9 cellular contexts compared by ENCODE assay signal in the genomic region with DNA sequence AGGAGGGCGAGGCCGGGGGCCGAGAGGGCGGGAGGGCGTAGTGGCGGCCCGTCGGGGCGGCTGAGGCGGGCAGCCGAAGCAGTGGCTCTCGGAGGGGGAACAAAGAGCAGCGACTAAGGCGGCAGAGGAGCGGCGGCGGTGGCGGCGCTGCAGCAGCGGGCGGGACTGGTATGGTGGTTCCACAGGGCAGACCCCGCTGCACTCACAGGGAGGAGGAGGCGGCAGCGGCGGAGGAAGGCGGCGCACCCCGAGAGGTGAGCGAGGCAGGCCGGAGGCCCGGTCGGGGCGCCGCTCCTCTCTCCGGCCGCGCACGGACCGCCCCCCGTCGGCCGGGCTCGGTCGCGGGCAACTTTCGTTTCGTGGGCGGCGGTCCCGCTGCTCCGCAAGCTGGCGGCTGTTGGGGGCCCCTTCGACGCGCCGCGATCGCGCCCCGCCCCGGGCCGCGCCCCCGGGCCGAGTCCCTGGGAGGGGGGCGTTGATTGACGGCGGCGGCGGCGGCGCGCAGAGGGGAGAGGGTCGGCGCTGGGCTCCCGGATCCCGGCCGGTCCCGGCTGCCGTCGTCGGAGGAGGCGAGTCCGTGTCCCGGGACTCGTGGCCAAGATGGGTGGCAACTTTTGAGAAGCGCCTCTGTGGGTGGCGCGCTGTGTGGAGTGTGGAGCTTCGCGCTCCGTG. TPM values are rescaled to one million over a fixed set of nuclear protein-coding genes. Genes with fewer than 3 reads are reported as not detected.
DNase-seq lines count a peak whose midpoint lies in the region; ATAC-seq, FAIRE-seq and TF ChIP-seq lines count a peak whose summit lies in the region.
"Had no signal": no experiment of that assay in that cellular context is flagged by ENCODE, and none has a peak within 500 bp of the region (broad histone marks: within the 10 kb centered on the region; RNA-seq: fewer than 3 reads in every experiment).

No MANE protein-coding gene starts in this region.

- H3K36me3 ChIP-seq in HUES6 (ENCODE audit: control insufficient read depth, insufficient read depth, low read length) (peaks cover 32% of the 10 kb centered on the region), endothelial cell of umbilical vein (ENCODE audit: control insufficient read depth in 2 of 2, extremely low read depth in 1 of 2, insufficient read depth in 2 of 2, low read length in 2 of 2) (no peaks in the 10 kb centered on the region), mucosa of descending colon (ENCODE audit: low read depth) (no peaks in the 10 kb centered on the region)

- peak overlapping the region; percentile 82 for H2AFZ ChIP-seq in endothelial cell of umbilical vein (ENCODE audit: low read depth, low read length)

- peak; percentile 75 for TF ChIP-seq POLR2A in endothelial cell of umbilical vein (IDR thresholded peaks at IDR 0.05; ENCODE audit: low read depth, low read length)

- CTCF ChIA-PET in activated CD8-positive, alpha-beta T cell treated with anti-CD3 and anti-CD28 coated beads for 36 hours (lab: Charles Lee), result no interaction called here
- CTCF ChIA-PET in endothelial cell of umbilical vein (lab: Charles Lee), result interaction anchor here (1.0 to 1.5 kb wide), 3 partner anchors 21 to 166 kb away, joined by 3 to 4 read pairs (median 4); no protein-coding TSS in a partner anchor

- H3K9me3 ChIP-seq in HUES6 (ENCODE audit: control insufficient read depth, insufficient read depth, low read depth, low read length) (no peaks in the 10 kb centered on the region; the same call in 1 of the 2 replicates), endothelial cell of umbilical vein (replicated peaks; ENCODE audit: control insufficient read depth, insufficient read depth, low read length) (no peaks in the 10 kb centered on the region), mucosa of descending colon (no peaks in the 10 kb centered on the region)

- POLR2A ChIA-PET in activated CD8-positive, alpha-beta T cell treated with anti-CD3 and anti-CD28 coated beads for 36 hours (lab: Charles Lee), result interaction anchor here (0.5 to 0.9 kb wide), 2 partner anchors 9 to 64 kb away, joined by 3 read pairs; no protein-coding TSS in a partner anchor
- POLR2A ChIA-PET in endothelial cell of umbilical vein (lab: Charles Lee), result interaction anchor here (1.3 kb wide), 1 partner anchor 50 kb away, joined by 3 read pairs; no protein-coding TSS in a partner anchor

- H3K9me3 Mint-ChIP-seq in activated CD8-positive, alpha-beta T cell treated with anti-CD3 and anti-CD28 coated beads for 36 hours, result no peaks in the 10 kb centered on the region

- H3K27me3 ChIP-seq in HUES6 (ENCODE audit: control insufficient read depth, insufficient read depth, low read length) (no peaks in the 10 kb centered on the region), endothelial cell of umbilical vein (ENCODE audit: control insufficient read depth in 2 of 2, insufficient read depth in 2 of 2, low read length in 2 of 2) (no peaks in the 10 kb centered on the region)

- H4K20me1 ChIP-seq in endothelial cell of umbilical vein (replicated peaks; ENCODE audit: control insufficient read depth, extremely low read depth, insufficient read depth, low read length), result no peaks in the 10 kb centered on the region

- H3K4me1 ChIP-seq in HUES6 (ENCODE audit: control insufficient read depth, insufficient read depth, low read length) (peaks cover 20% of the 10 kb centered on the region; the same call in 1 of the 2 replicates), endothelial cell of umbilical vein (ENCODE audit: control insufficient read depth, extremely low read depth, insufficient read depth, low read length) (peaks cover 7% of the 10 kb centered on the region), mucosa of descending colon (ENCODE audit: low read depth) (peaks cover 21% of the 10 kb centered on the region)

- intact Hi-C loops in activated CD8-positive, alpha-beta T cell treated with anti-CD3 and anti-CD28 coated beads for 36 hours (cut with micrococcal nuclease), result no loop called here
- intact Hi-C loops in endothelial cell of umbilical vein (cut with micrococcal nuclease), result loop anchor here (2.0 to 10.0 kb wide), 7 partner anchors 112 to 690 kb away; partner anchors contain the start of genes GFPT2, MAPK9 and MGAT1
- intact Hi-C loops in mucosa of descending colon (cut with DNase I, micrococcal nuclease), result no loop called here

- FAIRE-seq in endothelial cell of umbilical vein (lab: Jason Lieb, UNC), result no peak
- FAIRE-seq: frontal cortex had no signal

- peak overlapping the region; percentile 91; the same call in 1 of the 2 replicates for H3K27ac ChIP-seq in HUES6 (ENCODE audit: low read depth, low read length)
- peak overlapping the region; percentile 74 for H3K27ac ChIP-seq in endothelial cell of umbilical vein (ENCODE audit: insufficient read depth, low read depth, low read length)

- peaks cover 35% of the 10 kb centered on the region for H3K4me1 Mint-ChIP-seq in activated CD8-positive, alpha-beta T cell treated with anti-CD3 and anti-CD28 coated beads for 36 hours (ENCODE audit: low read depth)

- H3K4me2 ChIP-seq in endothelial cell of umbilical vein (ENCODE audit: insufficient read depth, low read length), result peak overlapping the region; percentile 97

- no TSS peak for BruUV-seq in endothelial cell of umbilical vein (replicated peaks; lab: Mats Ljungman, UMichigan)

- peak overlapping the region; percentile 90 for H3K27ac Mint-ChIP-seq in activated CD8-positive, alpha-beta T cell treated with anti-CD3 and anti-CD28 coated beads for 36 hours

- DNase-seq in ELF-1 (ENCODE audit: low read depth, low spot score) (peak; percentile 59), endothelial cell of umbilical vein (ENCODE audit: low read depth, low spot score) (peak; percentile 50), mucosa of descending colon (peak; percentile 42 to 69 (median 65)), NCI-H774 (lab: John Stamatoyannopoulos, UW) (no peak)
- DNase-seq in activated CD8-positive, alpha-beta T cell treated with anti-CD3 and anti-CD28 coated beads for 36 hours, result peak; percentile 45
- peak; percentile 45 for DNase-seq in stimulated activated CD8-positive, alpha-beta memory T cell treated with anti-CD3 and anti-CD28 coated beads, Interleukin-4, amount 100 ng/mL, for 48 hours

- H3K9me1 ChIP-seq in endothelial cell of umbilical vein (replicated peaks; ENCODE audit: control insufficient read depth, extremely low read depth, insufficient read depth, low read length), result no peaks in the 10 kb centered on the region

- H3K9ac ChIP-seq in HUES6 (ENCODE audit: low read length), result peak overlapping the region; percentile 97
- peak overlapping the region; percentile 85 for H3K9ac ChIP-seq in endothelial cell of umbilical vein (replicated peaks; ENCODE audit: extremely low read depth, insufficient read depth, low read length)

- no peaks in the 10 kb centered on the region for H3K27me3 Mint-ChIP-seq in activated CD8-positive, alpha-beta T cell treated with anti-CD3 and anti-CD28 coated beads for 36 hours

- no peak for TF ChIP-seq CTCF in activated CD8-positive, alpha-beta T cell treated with anti-CD3 and anti-CD28 coated beads for 36 hours (IDR thresholded peaks at IDR 0.05)
- TF ChIP-seq CTCF in endothelial cell of umbilical vein (IDR thresholded peaks at IDR 0.05; ENCODE audit: extremely low read depth in 1 of 2, insufficient read depth in 1 of 2, low read depth in 1 of 2, low read length in 2 of 2), result no peak
- no peak for TF ChIP-seq CTCF in mucosa of descending colon (IDR thresholded peaks at IDR 0.05)

- peaks cover 9% of the 10 kb centered on the region for H3K36me3 Mint-ChIP-seq in activated CD8-positive, alpha-beta T cell treated with anti-CD3 and anti-CD28 coated beads for 36 hours (ENCODE audit: low read depth)

- H3K79me2 ChIP-seq in endothelial cell of umbilical vein (ENCODE audit: control insufficient read depth, insufficient read depth, low read length), result peaks cover 50% of the 10 kb centered on the region

- dilution Hi-C loops in endothelial cell of umbilical vein (cut with MboI; ENCODE audit: extremely low pct_ligation_motif_present, low sequenced_read_pairs), result no loop called here

- H3K4me3 Mint-ChIP-seq in activated CD8-positive, alpha-beta T cell treated with anti-CD3 and anti-CD28 coated beads for 36 hours, result peak overlapping the region; percentile 81

- ATAC-seq in GM21447 (IDR thresholded peaks at IDR 0.05; ENCODE audit: unreplicated experiment) (peak; percentile 36), mucosa of descending colon (peak; percentile 44)
- peak; percentile 25 for ATAC-seq in activated CD8-positive, alpha-beta T cell treated with anti-CD3 and anti-CD28 coated beads for 36 hours

- H3K4me3 ChIP-seq in HUES6 (ENCODE audit: low read depth, low read length), result peak overlapping the region; percentile 87
- H3K4me3 ChIP-seq in endothelial cell of umbilical vein (replicated peaks in 1 of 3; ENCODE audit: insufficient read depth in 1 of 3, low read depth in 1 of 3, low read length in 3 of 3), result peak overlapping the region; percentile 86 to 90 (median 87)
- peak overlapping the region; percentile 94 for H3K4me3 ChIP-seq in mucosa of descending colon

TF ChIP-seq in endothelial cell of umbilical vein, 7 proteins besides CTCF, POLR2A, EP300 and RAD21:
- TF ChIP-seq, protein P1, sequence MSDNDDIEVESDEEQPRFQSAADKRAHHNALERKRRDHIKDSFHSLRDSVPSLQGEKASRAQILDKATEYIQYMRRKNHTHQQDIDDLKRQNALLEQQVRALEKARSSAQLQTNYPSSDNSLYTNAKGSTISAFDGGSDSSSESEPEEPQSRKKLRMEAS (IDR thresholded peaks at IDR 0.05; ENCODE audit: insufficient read depth, insufficient read length), result no peak
- no peak for TF ChIP-seq FOS (IDR thresholded peaks at IDR 0.05; ENCODE audit: borderline replicate concordance, insufficient read depth, low read length)
- no peak for TF ChIP-seq EZH2 (IDR thresholded peaks at IDR 0.05; ENCODE audit: borderline replicate concordance, low read depth, low read length, severe bottlenecking)
- no peak for TF ChIP-seq JUN (IDR thresholded peaks at IDR 0.05; ENCODE audit: borderline replicate concordance, insufficient read depth, insufficient read length, low read depth)
- TF ChIP-seq POLR2AphosphoS5 (IDR thresholded peaks at IDR 0.05; ENCODE audit: insufficient read depth, low read depth, low read length), result no peak
- no peak for TF ChIP-seq GATA2 (IDR thresholded peaks at IDR 0.05; ENCODE audit: insufficient read depth, insufficient read length, low read depth, low read length)
- TF ChIP-seq MYC (IDR thresholded peaks at IDR 0.05; ENCODE audit: low read depth, low read length), result no peak
TF ChIP-seq in endothelial cell of umbilical vein: peak in this region for 0.

RNA-seq across cellular contexts. Expression of gene CNOT6, which starts 0.5 kb away (rescaled TPM):
- total RNA-seq in activated CD8-positive, alpha-beta T cell treated with anti-CD3 and anti-CD28 coated beads for 36 hours, result 10 to 100 TPM; 28.4 to 30.4 TPM
- 33.8 and 35.5 TPM in 2 replicates for total RNA-seq in endothelial cell of umbilical vein
- polyA plus RNA-seq in endothelial cell of umbilical vein, result 6.2 and 9.2 TPM in 2 replicates
- polyA plus RNA-seq in endothelial cell of umbilical vein (2011; cell fraction: cytosol; rRNA removed), result 11.0 and 11.1 TPM in 2 replicates
- 13.4 and 17.1 TPM in 2 replicates for polyA plus RNA-seq in endothelial cell of umbilical vein (2011; cell fraction: nucleus; rRNA removed)
- polyA plus RNA-seq in endothelial cell of umbilical vein (2012), result 10.4 and 22.3 TPM in 2 replicates
- 16.0 and 23.5 TPM in 2 replicates for polyA minus RNA-seq in endothelial cell of umbilical vein
- 20.5 TPM for polyA minus RNA-seq in endothelial cell of umbilical vein (2011; cell fraction: cytosol; rRNA and poly(A)+ RNA removed)
- 14.2 and 23.5 TPM in 2 replicates for polyA minus RNA-seq in endothelial cell of umbilical vein (2011; cell fraction: nucleus; rRNA and poly(A)+ RNA removed)
- total RNA-seq in mucosa of descending colon, result 10 to 100 TPM; 20.9 to 33.7 (median 25.2) TPM
